ENCODE assay signal across 8 cellular contexts in the genomic region with DNA sequence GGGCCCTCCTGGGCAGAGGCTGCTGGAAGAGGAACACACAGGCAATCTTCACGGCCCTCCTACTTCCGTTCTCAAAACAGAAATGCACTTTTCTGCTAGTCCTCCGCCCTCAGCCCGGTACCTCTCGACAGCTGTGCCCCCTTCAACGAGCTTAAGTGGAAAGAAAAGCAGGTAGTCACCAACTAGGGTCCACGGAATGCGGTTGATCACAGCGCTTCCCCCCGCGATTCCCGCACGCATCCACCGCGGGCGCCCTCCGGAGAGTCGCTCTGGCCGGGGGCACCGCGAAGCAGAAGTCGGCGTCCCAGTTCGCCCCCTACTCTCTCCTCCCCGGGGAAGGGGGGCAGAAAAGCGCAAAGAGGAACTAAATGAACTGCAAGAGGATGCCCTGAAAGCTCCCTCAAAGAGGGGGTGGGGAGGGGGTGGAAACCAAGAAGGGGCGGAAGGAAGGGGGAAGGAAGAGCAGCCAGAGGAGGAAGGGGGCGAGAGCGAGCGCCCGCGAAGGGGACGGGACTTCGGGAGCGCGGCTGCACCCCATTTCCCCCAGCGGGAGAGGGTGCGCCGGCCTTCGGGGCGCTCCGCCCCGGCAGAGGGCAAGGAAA. TPM values are rescaled to one million over a fixed set of nuclear protein-coding genes. Genes with fewer than 3 reads are reported as not detected.
A peak's percentile ranks its signal among the peaks of the same experiment; 100 is the strongest.
DNase-seq lines count a peak whose midpoint lies in the region; ATAC-seq and TF ChIP-seq lines count a peak whose summit lies in the region.

No MANE protein-coding gene starts in this region.

- no peaks in the 10 kb centered on the region for H3K9me3 Mint-ChIP-seq in activated CD4-positive, alpha-beta T cell treated with anti-CD3 and anti-CD28 coated beads, Interleukin-2, amount 10 ng/mL, durations not matched to agents 24 days and 14 days

- no peaks in the 10 kb centered on the region for H3K27me3 ChIP-seq in right lobe of liver

- WGBS in right lobe of liver (ENCODE audit: insufficient coverage, low coverage, low lambda C conversion rate, missing lambda C conversion rate): 0% methylated on average over 23 of the region's 43 CpGs

- H3K4me1 Mint-ChIP-seq in activated CD4-positive, alpha-beta T cell treated with anti-CD3 and anti-CD28 coated beads, Interleukin-2, amount 10 ng/mL, durations not matched to agents 24 days and 14 days: peaks cover 40% of the 10 kb centered on the region

- peak overlapping the region; percentile 71 to 88 for H3K27ac ChIP-seq in coronary artery
- H3K27ac ChIP-seq in right lobe of liver: peak overlapping the region; percentile 88 to 97 (median 95)

- H3K9me3 ChIP-seq in right lobe of liver: no peaks in the 10 kb centered on the region

- peak overlapping the region; percentile 78 for H3K4me3 ChIP-seq in coronary artery
- peak overlapping the region; percentile 93 to 96 (median 96) for H3K4me3 ChIP-seq in right lobe of liver

- H3K27ac Mint-ChIP-seq in activated CD4-positive, alpha-beta T cell treated with anti-CD3 and anti-CD28 coated beads, Interleukin-2, amount 10 ng/mL, durations not matched to agents 24 days and 14 days: peak overlapping the region; percentile 91

- no peak for TF ChIP-seq CTCF in coronary artery (IDR thresholded peaks at IDR 0.05)
- no peak for TF ChIP-seq CTCF in right lobe of liver (IDR thresholded peaks at IDR 0.05)

- peaks cover 0 to 14% (median 0%) of the 10 kb centered on the region in 4 donors for H3K4me1 ChIP-seq in right lobe of liver

- TF ChIP-seq POLR2A in right lobe of liver (IDR thresholded peaks at IDR 0.05): peak; percentile 19

- no peaks in the 10 kb centered on the region for H3K36me3 ChIP-seq in right lobe of liver

- no peaks in the 10 kb centered on the region for H3K27me3 Mint-ChIP-seq in activated CD4-positive, alpha-beta T cell treated with anti-CD3 and anti-CD28 coated beads, Interleukin-2, amount 10 ng/mL, durations not matched to agents 24 days and 14 days

- H3K4me3 Mint-ChIP-seq in activated CD4-positive, alpha-beta T cell treated with anti-CD3 and anti-CD28 coated beads, Interleukin-2, amount 10 ng/mL, durations not matched to agents 24 days and 14 days: peak overlapping the region; percentile 97

- intact Hi-C loops in activated CD4-positive, alpha-beta T cell treated with anti-CD3 and anti-CD28 coated beads, Interleukin-2, amount 10 ng/mL, durations not matched to agents 24 days and 14 days (cut with micrococcal nuclease): loop anchor here (2.0 to 10.0 kb wide), 5 partner anchors 35 to 990 kb away; a partner anchor contains a TSS
- intact Hi-C loops in right lobe of liver (cut with DNase I): no loop called here

- DNase-seq in GDM1 (lab: John Stamatoyannopoulos, UW) (peak; percentile 64), HCEC 1CT (peak; percentile 35), NCI-H128 (lab: John Stamatoyannopoulos, UW; ENCODE audit: unreplicated experiment) (peak; percentile 15), coronary artery (ENCODE audit: low spot score) (peak; percentile 77), right lobe of liver (peak; percentile 56 to 72 (median 67)), T1000 (lab: John Stamatoyannopoulos, UW) (no peak)
- peak; percentile 84 for DNase-seq in activated CD4-positive, alpha-beta T cell treated with anti-CD3 and anti-CD28 coated beads, Interleukin-2, amount 10 ng/mL, durations not matched to agents 24 days and 14 days
- DNase-seq in stimulated activated CD4-positive, alpha-beta T cell treated with anti-CD3 and anti-CD28 coated beads, Interleukin-4, amount 100 ng/mL, for 48 hours (ENCODE audit: low read depth in 2 of 2): peak; percentile 17 to 29

- ATAC-seq in right lobe of liver: peak in 3 of 4 donors; percentile 14 to 41 (median 23)

- no peaks in the 10 kb centered on the region for H3K36me3 Mint-ChIP-seq in activated CD4-positive, alpha-beta T cell treated with anti-CD3 and anti-CD28 coated beads, Interleukin-2, amount 10 ng/mL, durations not matched to agents 24 days and 14 days (ENCODE audit: low read depth)

RNA-seq across cellular contexts. Expression of a gene that starts 0.7 kb away (rescaled TPM):
- 39.1 and 40.0 TPM in 2 replicates for total RNA-seq in activated CD4-positive, alpha-beta T cell treated with anti-CD3 and anti-CD28 coated beads, Interleukin-2, amount 10 ng/mL, durations not matched to agents 24 days and 14 days
- 10 to 100 TPM; 15.1 to 21.7 (median 18.5) TPM for total RNA-seq in right lobe of liver
